In genomic region chr2:96184188-96184587, GRCh38 we compare ENCODE assay signal across 22 cellular contexts. TPM values are rescaled to one million over a fixed set of nuclear protein-coding genes. Genes with fewer than 3 reads are reported as not detected.
DNase-seq lines count a peak whose midpoint lies in the region; ATAC-seq and TF ChIP-seq lines count a peak whose summit lies in the region.
"Had no signal": no experiment of that assay in that cellular context is flagged by ENCODE, and none has a peak within 500 bp of the region (broad histone marks: within the 10 kb centered on the region; RNA-seq: fewer than 3 reads in every experiment).

No MANE protein-coding gene starts in this region.

- no peak overlapping the region for H3K4me3 ChIP-seq in cardiac muscle cell
- H3K4me3 ChIP-seq in naive thymus-derived CD4-positive, alpha-beta T cell (ENCODE audit: low read length) = no peak overlapping the region
- H3K4me3 ChIP-seq: BLaER1 treated with 17β-estradiol and CSF1 and Interleukin-3, amounts not matched to agents 10 nM and 100 nM; SJCRH30 had no signal

- H3K4me3 Mint-ChIP-seq in T-helper 17 cell (no peak overlapping the region), immature natural killer cell (no peak overlapping the region)
- no peak overlapping the region for H3K4me3 Mint-ChIP-seq in naive thymus-derived CD4-positive, alpha-beta T cell
- no peak overlapping the region for H3K4me3 Mint-ChIP-seq in activated naive CD4-positive, alpha-beta T cell treated with anti-CD3 and anti-CD28 coated beads for 36 hours

- H3K9me3 ChIP-seq in cardiac muscle cell (ENCODE audit: low read depth) (no peaks in the 10 kb centered on the region), T-helper 17 cell (ENCODE audit: control insufficient read depth, low read length, poor library complexity, severe bottlenecking) (no peaks in the 10 kb centered on the region)
- no peaks in the 10 kb centered on the region for H3K9me3 ChIP-seq in naive thymus-derived CD4-positive, alpha-beta T cell (ENCODE audit: control insufficient read depth in 2 of 3, low read length in 3 of 3)
- H3K9me3 ChIP-seq: BLaER1 treated with 17β-estradiol and CSF1 and Interleukin-3, amounts not matched to agents 10 nM and 100 nM; SJCRH30 had no signal

- peak overlapping the region; percentile 57 for H3K27ac ChIP-seq in cardiac muscle cell
- H3K27ac ChIP-seq in naive thymus-derived CD4-positive, alpha-beta T cell (ENCODE audit: low read depth, low read length) = no peak overlapping the region
- H3K27ac ChIP-seq: BLaER1 treated with 17β-estradiol and CSF1 and Interleukin-3, amounts not matched to agents 10 nM and 100 nM; KMS-11; SJCRH30 had no signal

- no peak for DNase-seq in cardiac muscle cell (ENCODE audit: low read depth in 1 of 2, low spot score in 1 of 2)
- no peak for DNase-seq in Right ventricle myocardium inferior (ENCODE audit: missing footprints)
- no peak for DNase-seq in T-helper 17 cell
- DNase-seq in immature natural killer cell = no peak
- DNase-seq in activated CD4-positive, alpha-beta T cell treated with anti-CD3 and anti-CD28 coated beads for 4 hours = no peak
- no peak for DNase-seq in NCI-H2196 treated with DMSO at 0.1 percent for 48 hours (lab: John Stamatoyannopoulos, UW; ENCODE audit: unreplicated experiment)
- DNase-seq in naive thymus-derived CD4-positive, alpha-beta T cell = no peak
- DNase-seq in activated naive CD4-positive, alpha-beta T cell treated with anti-CD3 and anti-CD28 coated beads for 36 hours = no peak
- DNase-seq: DMS 273 treated with DMSO at 0.1 percent for 48 hours, HCEC 1CT, NCI-H1436, NCI-H2029 treated with DMSO at 0.1 percent for 48 hours, NCI-H2171 treated with DMSO at 0.1 percent for 48 hours, NCI-H748 treated with DMSO at 0.1 percent for 48 hours, OCI-M1, RPMI8226, SJCRH30 had no signal

- ATAC-seq in Right ventricle myocardium inferior = no peak
- no peak for ATAC-seq in T-helper 17 cell
- no peak for ATAC-seq in naive thymus-derived CD4-positive, alpha-beta T cell

- H3K36me3 Mint-ChIP-seq in T-helper 17 cell (ENCODE audit: low read depth) (peaks cover 3% of the 10 kb centered on the region), immature natural killer cell (peaks cover 15 to 34% (median 18%) of the 10 kb centered on the region in 3 donors)
- H3K36me3 Mint-ChIP-seq in naive thymus-derived CD4-positive, alpha-beta T cell = peaks cover 5 to 27% (median 12%) of the 10 kb centered on the region in 5 donors
- peaks cover 23% of the 10 kb centered on the region for H3K36me3 Mint-ChIP-seq in activated naive CD4-positive, alpha-beta T cell treated with anti-CD3 and anti-CD28 coated beads for 36 hours (ENCODE audit: low read depth)

- no peaks in the 10 kb centered on the region for H3K27me3 ChIP-seq in cardiac muscle cell
- H3K27me3 ChIP-seq in naive thymus-derived CD4-positive, alpha-beta T cell (ENCODE audit: control insufficient read depth in 2 of 2, insufficient read depth in 2 of 2, low read length in 2 of 2) = no peaks in the 10 kb centered on the region
- H3K27me3 ChIP-seq: BLaER1 treated with 17β-estradiol and CSF1 and Interleukin-3, amounts not matched to agents 10 nM and 100 nM; SJCRH30 had no signal

- H3K36me3 ChIP-seq in cardiac muscle cell = peaks cover 19% of the 10 kb centered on the region
- H3K36me3 ChIP-seq in naive thymus-derived CD4-positive, alpha-beta T cell (ENCODE audit: control insufficient read depth in 2 of 3, insufficient read depth in 3 of 3, low read length in 3 of 3) = peaks cover 0 to 44% (median 8%) of the 10 kb centered on the region in 3 experiments

- CTCF ChIA-PET in naive thymus-derived CD4-positive, alpha-beta T cell (lab: Charles Lee) = interaction anchor here (1.1 to 2.1 kb wide), 2 partner anchors 8 to 10 kb away, joined by 4 to 5 read pairs; no protein-coding TSS in a partner anchor
- CTCF ChIA-PET in activated naive CD4-positive, alpha-beta T cell treated with anti-CD3 and anti-CD28 coated beads for 36 hours (lab: Charles Lee) = interaction anchor here (2.6 kb wide), 1 partner anchor 10 kb away, joined by 11 read pairs; no protein-coding TSS in a partner anchor

- H3K4me1 Mint-ChIP-seq in T-helper 17 cell = peaks cover 6% of the 10 kb centered on the region
- H3K4me1 Mint-ChIP-seq in immature natural killer cell = peaks cover 26 to 30% of the 10 kb centered on the region in 2 donors
- peaks cover 0 to 22% (median 12%) of the 10 kb centered on the region in 7 donors for H3K4me1 Mint-ChIP-seq in naive thymus-derived CD4-positive, alpha-beta T cell
- H3K4me1 Mint-ChIP-seq in activated naive CD4-positive, alpha-beta T cell treated with anti-CD3 and anti-CD28 coated beads for 36 hours (ENCODE audit: low read depth) = peaks cover 4% of the 10 kb centered on the region

- H3K4me1 ChIP-seq in cardiac muscle cell (ENCODE audit: low read depth) = peaks cover 23% of the 10 kb centered on the region
- H3K4me1 ChIP-seq in naive thymus-derived CD4-positive, alpha-beta T cell (ENCODE audit: control insufficient read depth in 2 of 2, insufficient read depth in 2 of 2, low read length in 2 of 2) = peaks cover 0 to 9% of the 10 kb centered on the region in 2 donors
- H3K4me1 ChIP-seq: SJCRH30 had no signal

- TF ChIP-seq CTCF in cardiac muscle cell (IDR thresholded peaks at IDR 0.05; ENCODE audit: low read depth, low read length) = no peak

- POLR2A ChIA-PET in naive thymus-derived CD4-positive, alpha-beta T cell (lab: Charles Lee) = no interaction called here

- H3K9me3 Mint-ChIP-seq in immature natural killer cell = no peaks in the 10 kb centered on the region
- no peaks in the 10 kb centered on the region for H3K9me3 Mint-ChIP-seq in naive thymus-derived CD4-positive, alpha-beta T cell
- H3K9me3 Mint-ChIP-seq in activated naive CD4-positive, alpha-beta T cell treated with anti-CD3 and anti-CD28 coated beads for 36 hours = no peaks in the 10 kb centered on the region

- intact Hi-C loops in Right ventricle myocardium inferior (cut with DNase I) = no loop called here
- intact Hi-C loops in naive thymus-derived CD4-positive, alpha-beta T cell (cut with micrococcal nuclease) = no loop called here
- intact Hi-C loops in activated naive CD4-positive, alpha-beta T cell treated with anti-CD3 and anti-CD28 coated beads for 36 hours (cut with micrococcal nuclease) = no loop called here

- H3K27ac Mint-ChIP-seq in T-helper 17 cell = peak overlapping the region; percentile 21
- H3K27ac Mint-ChIP-seq in immature natural killer cell = peak overlapping the region in 4 of 6 donors; percentile 24 to 70 (median 46)
- peak overlapping the region in 2 of 9 donors; percentile 28 to 42 for H3K27ac Mint-ChIP-seq in naive thymus-derived CD4-positive, alpha-beta T cell
- H3K27ac Mint-ChIP-seq in activated naive CD4-positive, alpha-beta T cell treated with anti-CD3 and anti-CD28 coated beads for 36 hours = no peak overlapping the region

- no peaks in the 10 kb centered on the region for H3K27me3 Mint-ChIP-seq in T-helper 17 cell
- H3K27me3 Mint-ChIP-seq in immature natural killer cell (ENCODE audit: low read depth in 3 of 3) = peaks cover 0 to 2% (median 0%) of the 10 kb centered on the region in 3 donors
- no peaks in the 10 kb centered on the region for H3K27me3 Mint-ChIP-seq in naive thymus-derived CD4-positive, alpha-beta T cell
- H3K27me3 Mint-ChIP-seq in activated naive CD4-positive, alpha-beta T cell treated with anti-CD3 and anti-CD28 coated beads for 36 hours (ENCODE audit: low read depth) = no peaks in the 10 kb centered on the region

RNA-seq across cellular contexts. Expression of gene STARD7, which starts 24.4 kb away (rescaled TPM):
- 152 and 161 TPM in 2 replicates for total RNA-seq in cardiac muscle cell
- 214 and 246 TPM in 2 replicates for polyA plus RNA-seq in cardiac muscle cell
- total RNA-seq in Right ventricle myocardium inferior = 194 TPM
- 10 to 100 TPM; 59.2 to 72.6 TPM for total RNA-seq in T-helper 17 cell
- polyA plus RNA-seq in immature natural killer cell = 100 to 1,000 TPM; 161 to 252 (median 173) TPM
- total RNA-seq in naive thymus-derived CD4-positive, alpha-beta T cell = 100 to 1,000 TPM in 1 of 5 experiments, 10 to 100 TPM in 4; 56.5 to 133 (median 74.2) TPM
- polyA plus RNA-seq in naive thymus-derived CD4-positive, alpha-beta T cell = 100 to 1,000 TPM; 106 to 120 TPM
- 10 to 100 TPM; 84.7 to 87.6 TPM for total RNA-seq in activated naive CD4-positive, alpha-beta T cell treated with anti-CD3 and anti-CD28 coated beads for 36 hours

RNA-seq across cellular contexts. Expression of gene DUSP2, which starts 38.9 kb away (rescaled TPM):
- total RNA-seq in cardiac muscle cell (0.89 and 3.0 TPM in 2 replicates), Right ventricle myocardium inferior (1.3 TPM), T-helper 17 cell (100 to 1,000 TPM; 240 to 319 TPM)
- polyA plus RNA-seq in cardiac muscle cell (1.0 and 2.2 TPM in 2 replicates), immature natural killer cell (100 to 1,000 TPM; 272 to 875 (median 555) TPM)
- 100 to 1,000 TPM in 2 of 5 experiments, 10 to 100 TPM in 3; 22.1 to 255 (median 50.3) TPM for total RNA-seq in naive thymus-derived CD4-positive, alpha-beta T cell
- polyA plus RNA-seq in naive thymus-derived CD4-positive, alpha-beta T cell = 10 to 100 TPM; 21.0 to 25.6 TPM
- total RNA-seq in activated naive CD4-positive, alpha-beta T cell treated with anti-CD3 and anti-CD28 coated beads for 36 hours = 100 to 1,000 TPM; 429 to 463 TPM

RNA-seq across cellular contexts. Expression of gene ASTL, which starts 45.9 kb away (rescaled TPM):
- not detected in 2 replicates for total RNA-seq in cardiac muscle cell
- not detected in 2 replicates for polyA plus RNA-seq in cardiac muscle cell
- total RNA-seq in Right ventricle myocardium inferior = not detected
- 1 to 10 TPM; 4.2 to 7.9 TPM for total RNA-seq in T-helper 17 cell
- polyA plus RNA-seq in immature natural killer cell = not detected
- total RNA-seq in naive thymus-derived CD4-positive, alpha-beta T cell = 1 to 10 TPM in 2 of 5 experiments, under 1 TPM in 3; 0.65 to 7.5 (median 0.86) TPM
- polyA plus RNA-seq in naive thymus-derived CD4-positive, alpha-beta T cell = under 1 TPM in 1 of 2 donors, not detected in 1; 0.19 TPM
- 1 to 10 TPM; 2.5 to 2.6 TPM for total RNA-seq in activated naive CD4-positive, alpha-beta T cell treated with anti-CD3 and anti-CD28 coated beads for 36 hours
- total RNA-seq: A172, Daoy, NCI-H460, SJCRH30 had no signal
